In genomic region chr1:101371259-101371658, GRCh38 we compare ENCODE assay signal across 8 cellular contexts.
DNase-seq lines count a peak whose midpoint lies in the region; ATAC-seq and TF ChIP-seq lines count a peak whose summit lies in the region.

No MANE protein-coding gene starts in this region.

- ATAC-seq in GM18520 (IDR thresholded peaks at IDR 0.05; ENCODE audit: unreplicated experiment) (peak; percentile 95), foreskin keratinocyte (peak; percentile 90)

- no peaks in the 10 kb centered on the region for H4K20me1 ChIP-seq in OCI-LY3 (ENCODE audit: insufficient read depth, low read length)

- no peak overlapping the region for H3K9ac ChIP-seq in OCI-LY3 (ENCODE audit: low read length)

- TF ChIP-seq POLR2A in prostate gland (IDR thresholded peaks at IDR 0.05): no peak

- peak overlapping the region; percentile 1; the same call in 1 of the 2 replicates for H3K4me2 ChIP-seq in OCI-LY3 (ENCODE audit: low read length)

- no peak overlapping the region for H3K27ac ChIP-seq in OCI-LY3 (ENCODE audit: low read length)
- no peak overlapping the region for H3K27ac ChIP-seq in foreskin keratinocyte
- H3K27ac ChIP-seq in prostate gland: no peak overlapping the region

- H3K27me3 ChIP-seq in OCI-LY3 (ENCODE audit: low read depth, low read length) (no peaks in the 10 kb centered on the region), foreskin keratinocyte (no peaks in the 10 kb centered on the region), prostate gland (replicated peaks; ENCODE audit: insufficient read depth) (no peaks in the 10 kb centered on the region)

- intact Hi-C loops in prostate gland (cut with DNase I): no loop called here

- peak; percentile 24 for DNase-seq in HFF-Myc (ENCODE audit: extremely low read depth, low read depth)
- DNase-seq in foreskin keratinocyte: peak; percentile 44 to 73
- no peak for DNase-seq in NCI-H526 treated with DMSO at 0.1 percent for 48 hours (lab: John Stamatoyannopoulos, UW)
- no peak for DNase-seq in prostate gland (ENCODE audit: low spot score)
- no peak for DNase-seq in NCI-H2196 treated with DMSO at 0.1 percent for 48 hours (lab: John Stamatoyannopoulos, UW; ENCODE audit: unreplicated experiment)
- DNase-seq in NCI-H1417 (lab: John Stamatoyannopoulos, UW): no peak

- H2AFZ ChIP-seq in OCI-LY3 (ENCODE audit: low read depth, low read length): no peak overlapping the region

- H3K9me3 ChIP-seq in OCI-LY3 (ENCODE audit: insufficient read depth, low read length) (no peaks in the 10 kb centered on the region), prostate gland (no peaks in the 10 kb centered on the region)

- H3K79me2 ChIP-seq in OCI-LY3 (ENCODE audit: low read length): no peaks in the 10 kb centered on the region

- H3K4me3 ChIP-seq in HFF-Myc (replicated peaks; ENCODE audit: low read depth, low read length) (no peak overlapping the region), OCI-LY3 (ENCODE audit: low read length) (no peak overlapping the region), prostate gland (no peak overlapping the region)

- H3K36me3 ChIP-seq in OCI-LY3 (replicated peaks; ENCODE audit: low read depth, low read length): no peaks in the 10 kb centered on the region
- H3K36me3 ChIP-seq in prostate gland: no peaks in the 10 kb centered on the region

- peaks cover 9% of the 10 kb centered on the region for H3K4me1 ChIP-seq in OCI-LY3 (ENCODE audit: low read length)
- no peaks in the 10 kb centered on the region for H3K4me1 ChIP-seq in foreskin keratinocyte
- no peaks in the 10 kb centered on the region for H3K4me1 ChIP-seq in prostate gland (replicated peaks)

- TF ChIP-seq CTCF in HFF-Myc (IDR thresholded peaks at IDR 0.05; ENCODE audit: low read depth, low read length, missing control alignments): no peak
- no peak for TF ChIP-seq CTCF in OCI-LY3 (IDR thresholded peaks at IDR 0.05; ENCODE audit: low read depth, low read length)
- TF ChIP-seq CTCF in foreskin keratinocyte (conservative IDR thresholded peaks at IDR 0.05): no peak
- no peak for TF ChIP-seq CTCF in prostate gland (IDR thresholded peaks at IDR 0.05)

Comparison
In these comparisons a context has a peak if more than half of its experiments do, and no peak if none do; other contexts are left out.
1. DNase-seq: peak in HFF-Myc (single experiment) and foreskin keratinocyte (2 of 2); none in NCI-H526 treated with DMSO at 0.1 percent for 48 hours (single experiment), prostate gland (single experiment), NCI-H2196 treated with DMSO at 0.1 percent for 48 hours (single experiment) and NCI-H1417 (0 of 3).